In the genomic region with DNA sequence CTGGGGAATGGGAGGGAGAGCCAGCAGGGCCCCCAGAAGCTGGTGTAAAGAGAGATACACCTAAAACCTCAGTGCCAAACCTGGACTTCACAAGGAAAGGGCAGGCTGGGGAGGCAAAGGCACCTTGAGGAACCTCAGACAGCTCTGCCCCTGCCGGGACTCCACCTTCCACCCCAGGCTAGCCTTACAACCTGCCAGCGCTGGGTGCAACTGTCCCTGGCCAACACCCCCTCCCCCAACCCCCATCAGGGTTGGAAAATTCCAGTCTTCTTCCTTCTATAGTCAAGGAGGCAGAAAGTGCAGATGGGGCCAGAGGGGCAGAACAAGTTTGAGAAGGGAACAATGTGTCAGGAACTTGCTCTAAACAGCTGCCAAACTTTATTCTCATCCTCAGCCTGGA, we compare ENCODE assay signal across 19 cellular contexts. TPM values are rescaled to one million over a fixed set of nuclear protein-coding genes. Genes with fewer than 3 reads are reported as not detected.
DNase-seq lines count a peak whose midpoint lies in the region; ATAC-seq and TF ChIP-seq lines count a peak whose summit lies in the region.
"Had no signal": no experiment of that assay in that cellular context is flagged by ENCODE, and none has a peak within 500 bp of the region (broad histone marks: within the 10 kb centered on the region; RNA-seq: fewer than 3 reads in every experiment).

No MANE protein-coding gene starts in this region.

- H3K27ac ChIP-seq in gastroesophageal sphincter: peak overlapping the region; percentile 39 to 98 (median 89)
- peak overlapping the region; percentile 95 to 100 (median 98) for H3K27ac ChIP-seq in gastrocnemius medialis
- H3K27ac ChIP-seq: SJSA1 had no signal

- no peaks in the 10 kb centered on the region for H3K36me3 Mint-ChIP-seq in natural killer cell treated with Interleukin-12 subunit alpha and Interleukin-12 subunit beta and Interleukin-15 and Interleukin-18, amount 100 ng/mL, for 72 hours

- peaks cover 5 to 95% (median 41%) of the 10 kb centered on the region in 3 donors for H3K4me1 ChIP-seq in gastroesophageal sphincter
- peaks cover 47 to 57% of the 10 kb centered on the region in 2 donors for H3K4me1 ChIP-seq in gastrocnemius medialis
- H3K4me1 ChIP-seq: BE2C had no signal

- H3K27ac Mint-ChIP-seq in natural killer cell treated with Interleukin-12 subunit alpha and Interleukin-12 subunit beta and Interleukin-15 and Interleukin-18, amount 100 ng/mL, for 72 hours: no peak overlapping the region
- H3K27ac Mint-ChIP-seq: CD4-positive, alpha-beta T cell had no signal

- H3K9me3 Mint-ChIP-seq in natural killer cell treated with Interleukin-12 subunit alpha and Interleukin-12 subunit beta and Interleukin-15 and Interleukin-18, amount 100 ng/mL, for 72 hours: no peaks in the 10 kb centered on the region
- H3K9me3 Mint-ChIP-seq: CD4-positive, alpha-beta T cell had no signal

- in situ Hi-C loops in gastrocnemius medialis (cut with MboI; ENCODE audit: low sequenced_read_pairs in 4 of 4): no loop called here

- TF ChIP-seq POLR2A in gastroesophageal sphincter (IDR thresholded peaks at IDR 0.05): no peak
- peak; percentile 2 to 13 for TF ChIP-seq POLR2A in gastrocnemius medialis (IDR thresholded peaks at IDR 0.05)

- no peak for TF ChIP-seq EP300 in gastroesophageal sphincter (IDR thresholded peaks at IDR 0.05)

- H3K27me3 ChIP-seq in gastroesophageal sphincter: peaks cover 40% of the 10 kb centered on the region
- no peaks in the 10 kb centered on the region for H3K27me3 ChIP-seq in gastrocnemius medialis

- no peak for ATAC-seq in gastroesophageal sphincter
- ATAC-seq in gastrocnemius medialis: no peak
- no peak for ATAC-seq in natural killer cell treated with Interleukin-12 subunit alpha and Interleukin-12 subunit beta and Interleukin-15 and Interleukin-18, amount 100 ng/mL, for 72 hours
- ATAC-seq: K562 had no signal

- TF ChIP-seq CTCF in GM10266 (IDR thresholded peaks at IDR 0.05; ENCODE audit: control insufficient read depth, insufficient read depth, low read depth, missing control alignments) (no peak), gastroesophageal sphincter (IDR thresholded peaks at IDR 0.05) (no peak), gastrocnemius medialis (IDR thresholded peaks at IDR 0.05 in 4 of 5, conservative IDR thresholded peaks at IDR 0.05 in 1 of 5) (no peak)

- DNase-seq in 8988T (peak; percentile 13), GM10266 (ENCODE audit: extremely low spot score) (peak; percentile 19), gastrocnemius medialis (peak in 1 of 2 donors; percentile 58), DMS 273 treated with DMSO at 0.1 percent for 48 hours (lab: John Stamatoyannopoulos, UW) (no peak), T-helper 1 cell (no peak)
- no peak for DNase-seq in natural killer cell treated with Interleukin-12 subunit alpha and Interleukin-12 subunit beta and Interleukin-15 and Interleukin-18, amount 100 ng/mL, for 72 hours (ENCODE audit: low spot score)
- DNase-seq: BE2C; CD4-positive, alpha-beta T cell; DMS53; NCI-H1417 treated with DMSO at 0.1 percent for 48 hours; NCI-H1930; NCI-H2171 treated with DMSO at 0.1 percent for 48 hours; NCI-H446 treated with DMSO at 0.1 percent for 48 hours; NK-92 treated with Interleukin-12 subunit alpha and Interleukin-12 subunit beta, amount 100 ng/mL, for 24 hours; RPMI8226 had no signal

- no CpG with 5 or more reads among the region's 2 CpGs for WGBS in gastroesophageal sphincter (ENCODE audit: low coverage in 1 of 2), 2 donors

- no peak overlapping the region for H3K4me3 ChIP-seq in gastroesophageal sphincter
- H3K4me3 ChIP-seq in gastrocnemius medialis: no peak overlapping the region
- H3K4me3 ChIP-seq: HAP-1, K562, SJSA1 had no signal

- H3K36me3 ChIP-seq in gastroesophageal sphincter (peaks cover 0 to 8% of the 10 kb centered on the region in 2 donors), gastrocnemius medialis (no peaks in the 10 kb centered on the region)
- H3K36me3 ChIP-seq: BE2C, HAP-1, SJSA1 had no signal

- intact Hi-C loops in gastrocnemius medialis (cut with DNase I; ENCODE audit: low total_unique reads): no loop called here

- H3K4me1 Mint-ChIP-seq in natural killer cell treated with Interleukin-12 subunit alpha and Interleukin-12 subunit beta and Interleukin-15 and Interleukin-18, amount 100 ng/mL, for 72 hours (ENCODE audit: low read depth in 2 of 2): peaks cover 7 to 21% of the 10 kb centered on the region in 2 donors

- H3K9me3 ChIP-seq in gastroesophageal sphincter (no peaks in the 10 kb centered on the region), gastrocnemius medialis (no peaks in the 10 kb centered on the region)
- H3K9me3 ChIP-seq: BE2C, HAP-1, SJSA1 had no signal

- peaks cover 28 to 30% of the 10 kb centered on the region in 2 donors for H3K27me3 Mint-ChIP-seq in natural killer cell treated with Interleukin-12 subunit alpha and Interleukin-12 subunit beta and Interleukin-15 and Interleukin-18, amount 100 ng/mL, for 72 hours

- no peak overlapping the region for H3K4me3 Mint-ChIP-seq in natural killer cell treated with Interleukin-12 subunit alpha and Interleukin-12 subunit beta and Interleukin-15 and Interleukin-18, amount 100 ng/mL, for 72 hours

RNA-seq across cellular contexts. Expression of gene YBX2, which starts 2.2 kb away (rescaled TPM):
- total RNA-seq in gastroesophageal sphincter: 1 to 10 TPM; 3.3 to 6.5 (median 5.3) TPM
- total RNA-seq in gastrocnemius medialis: 1 to 10 TPM in 1 of 4 donors, under 1 TPM in 2, not detected in 1; 0.42 to 2.2 (median 0.46) TPM
- not detected for total RNA-seq in natural killer cell treated with Interleukin-12 subunit alpha and Interleukin-12 subunit beta and Interleukin-15 and Interleukin-18, amount 100 ng/mL, for 72 hours
- total RNA-seq: SJSA1 had no signal

RNA-seq across cellular contexts. Expression of gene SLC2A4, which starts 10.7 kb away (rescaled TPM):
- total RNA-seq in gastroesophageal sphincter: 100 to 1,000 TPM in 3 of 4 donors, 10 to 100 TPM in 1; 71.8 to 200 (median 149) TPM
- 100 to 1,000 TPM; 148 to 310 (median 227) TPM for total RNA-seq in gastrocnemius medialis
- under 1 TPM in 1 of 2 donors, not detected in 1; 0.50 TPM for total RNA-seq in natural killer cell treated with Interleukin-12 subunit alpha and Interleukin-12 subunit beta and Interleukin-15 and Interleukin-18, amount 100 ng/mL, for 72 hours
- total RNA-seq: CD4-positive, alpha-beta T cell had no signal

RNA-seq across cellular contexts. Expression of gene EIF5A, which starts 15.2 kb away (rescaled TPM):
- total RNA-seq in gastroesophageal sphincter: 100 to 1,000 TPM; 145 to 233 (median 183) TPM
- total RNA-seq in gastrocnemius medialis: 100 to 1,000 TPM; 115 to 384 (median 273) TPM
- total RNA-seq in natural killer cell treated with Interleukin-12 subunit alpha and Interleukin-12 subunit beta and Interleukin-15 and Interleukin-18, amount 100 ng/mL, for 72 hours: 1,000 to 10,000 TPM in 1 of 2 donors, 100 to 1,000 TPM in 1; 953 to 1,345 TPM

RNA-seq across cellular contexts. Expression of gene GPS2, which starts 23.0 kb away (rescaled TPM):
- total RNA-seq in gastroesophageal sphincter (100 to 1,000 TPM in 1 of 4 donors, 10 to 100 TPM in 3; 66.9 to 104 (median 82.5) TPM), gastrocnemius medialis (100 to 1,000 TPM; 135 to 240 (median 169) TPM)
- 10 to 100 TPM; 58.1 to 87.0 TPM for total RNA-seq in natural killer cell treated with Interleukin-12 subunit alpha and Interleukin-12 subunit beta and Interleukin-15 and Interleukin-18, amount 100 ng/mL, for 72 hours

RNA-seq across cellular contexts. Expression of gene CLDN7, which starts 29.9 kb away (rescaled TPM):
- total RNA-seq in gastroesophageal sphincter: 10 to 100 TPM in 1 of 4 donors, 1 to 10 TPM in 2, not detected in 1; 1.4 to 16.9 (median 4.7) TPM
- total RNA-seq in gastrocnemius medialis: 1 to 10 TPM in 1 of 4 donors, under 1 TPM in 1, not detected in 2; 0.46 to 5.1 TPM
- total RNA-seq in natural killer cell treated with Interleukin-12 subunit alpha and Interleukin-12 subunit beta and Interleukin-15 and Interleukin-18, amount 100 ng/mL, for 72 hours: 1 to 10 TPM in 1 of 2 donors, under 1 TPM in 1; 0.73 to 1.1 TPM
- total RNA-seq: SJSA1 had no signal

Comparison
In these comparisons a context has a peak if more than half of its experiments do, and no peak if none do; other contexts are left out.
1. DNase-seq: peak in 8988T (single experiment) and GM10266 (single experiment); none in natural killer cell treated with Interleukin-12 subunit alpha and Interleukin-12 subunit beta and Interleukin-15 and Interleukin-18, amount 100 ng/mL, for 72 hours (single experiment), DMS 273 treated with DMSO at 0.1 percent for 48 hours (single experiment) and T-helper 1 cell (0 of 5).
2. POLR2A ChIP-seq: peak in gastrocnemius medialis (2 of 2); none in gastroesophageal sphincter (0 of 2).
3. RNA of gene SLC2A4, which starts 10.7 kb away (total RNA-seq): 148 to 310 TPM in gastrocnemius medialis and 71.8 to 200 TPM in gastroesophageal sphincter; 0.50 TPM in natural killer cell treated with Interleukin-12 subunit alpha and Interleukin-12 subunit beta and Interleukin-15 and Interleukin-18, amount 100 ng/mL, for 72 hours; every median in the first group is over 10 times any median in the second.